ENCODE assay signal across 12 cellular contexts in genomic region chr14:80425686-80426085, GRCh38.
A peak's percentile ranks its signal among the peaks of the same experiment; 100 is the strongest.
DNase-seq lines count a peak whose midpoint lies in the region; ATAC-seq and TF ChIP-seq lines count a peak whose summit lies in the region.
"Had no signal": no experiment of that assay in that cellular context is flagged by ENCODE, and none has a peak within 500 bp of the region (broad histone marks: within the 10 kb centered on the region; RNA-seq: fewer than 3 reads in every experiment).

No MANE protein-coding gene starts in this region.

- H3K27me3 Mint-ChIP-seq in chondrocyte (ENCODE audit: low read depth) = no peaks in the 10 kb centered on the region
- no peaks in the 10 kb centered on the region for H3K27me3 Mint-ChIP-seq in activated T-cell treated with anti-CD3 and anti-CD28 coated beads, Interleukin-2, amount 50 U/mL, for 4 hours (ENCODE audit: low read depth)

- TF ChIP-seq CTCF in AG09309 (IDR thresholded peaks at IDR 0.05; ENCODE audit: control insufficient read depth, insufficient read depth, low read depth, low read length, missing control alignments) = no peak
- no peak for TF ChIP-seq CTCF in chondrocyte (IDR thresholded peaks at IDR 0.05)

- H3K9me3 Mint-ChIP-seq in chondrocyte (ENCODE audit: low read depth) = no peaks in the 10 kb centered on the region
- H3K9me3 Mint-ChIP-seq in activated T-cell treated with anti-CD3 and anti-CD28 coated beads, Interleukin-2, amount 50 U/mL, for 4 hours = no peaks in the 10 kb centered on the region
- H3K9me3 Mint-ChIP-seq: T-helper 2 cell treated with Interferon-gamma antibody and Interleukin-4, amounts not matched to agents 5 μg/mL and 100 μg/mL, for 36 hours had no signal

- H3K4me3 ChIP-seq in AG09309 (ENCODE audit: control insufficient read depth, low read depth, low read length) = no peak overlapping the region

- peak; percentile 87 for DNase-seq in AG09309 (ENCODE audit: low read depth)
- peak; percentile 89 for DNase-seq in LHCN-M2 (ENCODE audit: low read depth)
- DNase-seq in chondrocyte (ENCODE audit: low spot score) = no peak
- DNase-seq in kidney tubule cell (ENCODE audit: low spot score) = peak; percentile 96
- DNase-seq in NCI-H1436 treated with DMSO at 0.1 percent for 48 hours (lab: John Stamatoyannopoulos, UW) = no peak
- DNase-seq in NCI-H524 treated with DMSO at 0.1 percent for 48 hours (lab: John Stamatoyannopoulos, UW) = no peak
- no peak for DNase-seq in NCI-H2171 treated with DMSO at 0.1 percent for 48 hours (lab: John Stamatoyannopoulos, UW)
- DNase-seq in activated T-cell treated with anti-CD3 and anti-CD28 coated beads, Interleukin-2, amount 50 U/mL, for 4 hours = no peak
- DNase-seq: activated CD8-positive, alpha-beta memory T cell treated with anti-CD3 and anti-CD28 coated beads, Interleukin-2, amount 50 U/mL, for 48 hours; COR-L47; immature natural killer cell had no signal

- ATAC-seq in activated T-cell treated with anti-CD3 and anti-CD28 coated beads, Interleukin-2, amount 50 U/mL, for 4 hours = no peak

- H3K36me3 Mint-ChIP-seq in chondrocyte (ENCODE audit: low read depth) = no peaks in the 10 kb centered on the region
- no peaks in the 10 kb centered on the region for H3K36me3 Mint-ChIP-seq in activated T-cell treated with anti-CD3 and anti-CD28 coated beads, Interleukin-2, amount 50 U/mL, for 4 hours (ENCODE audit: insufficient read depth)
- H3K36me3 Mint-ChIP-seq: immature natural killer cell had no signal

- no peak overlapping the region for H3K4me3 Mint-ChIP-seq in chondrocyte (ENCODE audit: unreplicated experiment)
- H3K4me3 Mint-ChIP-seq in activated T-cell treated with anti-CD3 and anti-CD28 coated beads, Interleukin-2, amount 50 U/mL, for 4 hours = no peak overlapping the region
- H3K4me3 Mint-ChIP-seq: immature natural killer cell; T-helper 2 cell treated with Interferon-gamma antibody and Interleukin-4, amounts not matched to agents 5 μg/mL and 100 μg/mL, for 36 hours had no signal

- peak overlapping the region; percentile 24 for H3K27ac Mint-ChIP-seq in chondrocyte (ENCODE audit: unreplicated experiment)
- H3K27ac Mint-ChIP-seq: immature natural killer cell; T-helper 2 cell treated with Interferon-gamma antibody and Interleukin-4, amounts not matched to agents 5 μg/mL and 100 μg/mL, for 36 hours had no signal

- H3K4me1 Mint-ChIP-seq in chondrocyte (ENCODE audit: low read depth) = peaks cover 23% of the 10 kb centered on the region
- no peaks in the 10 kb centered on the region for H3K4me1 Mint-ChIP-seq in activated T-cell treated with anti-CD3 and anti-CD28 coated beads, Interleukin-2, amount 50 U/mL, for 4 hours (ENCODE audit: low read depth)
- H3K4me1 Mint-ChIP-seq: immature natural killer cell had no signal

Comparison
In these comparisons a context has a peak if more than half of its experiments do, and no peak if none do; other contexts are left out.
1. DNase-seq: peak in AG09309 (single experiment), LHCN-M2 (single experiment) and kidney tubule cell (single experiment); none in chondrocyte (single experiment), NCI-H1436 treated with DMSO at 0.1 percent for 48 hours (single experiment), NCI-H524 treated with DMSO at 0.1 percent for 48 hours (single experiment), NCI-H2171 treated with DMSO at 0.1 percent for 48 hours (single experiment) and activated T-cell treated with anti-CD3 and anti-CD28 coated beads, Interleukin-2, amount 50 U/mL, for 4 hours (single experiment).